Comparison of ENCODE assay signal across 8 cellular contexts in the genomic region with DNA sequence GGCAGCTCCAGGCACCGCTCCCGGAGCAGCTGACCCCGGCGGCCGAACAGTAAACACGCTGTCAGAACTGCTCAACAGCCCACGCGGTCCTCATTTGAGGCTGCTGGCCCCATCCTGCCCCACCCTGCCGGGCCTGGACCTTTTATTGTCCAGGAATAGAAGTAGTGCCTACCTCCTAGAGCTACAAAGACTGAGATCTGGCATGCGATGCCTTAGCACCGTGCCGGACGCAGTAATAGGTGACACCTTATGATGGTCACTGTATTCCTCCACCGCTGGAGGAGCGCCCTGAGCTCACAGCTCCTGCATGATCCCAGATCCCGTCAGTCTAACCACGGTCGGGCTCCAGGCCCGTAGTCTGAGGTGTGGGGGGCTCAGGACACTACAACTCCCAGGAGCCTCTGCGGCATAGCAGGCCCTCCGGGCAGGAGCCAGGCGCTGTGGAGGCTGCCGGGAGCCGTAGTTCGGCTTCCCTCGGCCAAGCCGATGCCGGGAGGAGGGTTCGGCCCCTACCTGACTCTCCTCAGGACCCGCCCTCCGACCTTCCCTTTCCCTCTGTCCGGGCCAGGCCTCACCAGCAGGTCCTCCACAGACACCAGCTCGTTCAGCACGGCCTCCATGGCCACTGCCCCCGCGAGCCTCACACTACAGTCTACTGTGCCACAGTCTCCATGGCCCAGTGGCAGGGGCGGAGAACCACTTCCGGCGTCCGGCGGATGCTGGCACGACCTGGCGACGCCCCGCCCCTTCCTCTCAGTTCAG. TPM values are rescaled to one million over a fixed set of nuclear protein-coding genes. Genes with fewer than 3 reads are reported as not detected.
DNase-seq lines count a peak whose midpoint lies in the region; ATAC-seq and TF ChIP-seq lines count a peak whose summit lies in the region.

TSS of gene FIS1 (minus strand) at position 697 of the 762 bp plus-strand sequence. CDS start at position 620, 77 bp downstream.

- POLR2A ChIA-PET in activated CD4-positive, alpha-beta T cell treated with anti-CD3 and anti-CD28 coated beads for 36 hours (lab: Charles Lee): interaction anchor here (0.5 to 0.9 kb wide), 7 partner anchors 8 to 814 kb away, joined by 3 to 7 read pairs (median 3); partner anchors contain the start of genes PLOD3 and ZNHIT1

- peaks cover 34% of the 10 kb centered on the region for H3K36me3 Mint-ChIP-seq in activated CD4-positive, alpha-beta T cell treated with anti-CD3 and anti-CD28 coated beads for 36 hours (ENCODE audit: low read depth)

- ATAC-seq in HG03439 (IDR thresholded peaks at IDR 0.05; ENCODE audit: unreplicated experiment): peak; percentile 86
- ATAC-seq in activated CD4-positive, alpha-beta T cell treated with anti-CD3 and anti-CD28 coated beads for 36 hours: peak; percentile 96

- no peaks in the 10 kb centered on the region for H3K9me3 Mint-ChIP-seq in activated CD4-positive, alpha-beta T cell treated with anti-CD3 and anti-CD28 coated beads for 36 hours (ENCODE audit: low read depth)

- peak within 1 kb of the TSS; percentile 100 for H3K27ac ChIP-seq in layer of hippocampus (ENCODE audit: low read depth, low read length)

- intact Hi-C loops in activated CD4-positive, alpha-beta T cell treated with anti-CD3 and anti-CD28 coated beads for 36 hours (cut with DNase I, micrococcal nuclease): loop anchor here (1.0 to 10.0 kb wide), 11 partner anchors 8 to 570 kb away; partner anchors contain the start of genes TRIM56 (in 2 of the 2), ZNHIT1 (in 2 of the 2), AP1S1 (in 1 of the 2) and GNB2 (in 1 of the 2)

- peak within 1 kb of the TSS; percentile 97 for H3K4me3 Mint-ChIP-seq in activated CD4-positive, alpha-beta T cell treated with anti-CD3 and anti-CD28 coated beads for 36 hours

- CTCF ChIA-PET in activated CD4-positive, alpha-beta T cell treated with anti-CD3 and anti-CD28 coated beads for 36 hours (lab: Charles Lee): interaction anchor here (0.5 to 3.8 kb wide), 18 partner anchors 9 to 539 kb away, joined by 3 to 44 read pairs (median 4); partner anchors contain the start of genes IFT22, PLOD3, POP7 and TRIM56

- no peaks in the 10 kb centered on the region for H3K27me3 ChIP-seq in BE2C
- H3K27me3 ChIP-seq in layer of hippocampus (ENCODE audit: control insufficient read depth, insufficient read depth, low read length): no peaks in the 10 kb centered on the region

- H3K27ac Mint-ChIP-seq in activated CD4-positive, alpha-beta T cell treated with anti-CD3 and anti-CD28 coated beads for 36 hours: peak within 1 kb of the TSS; percentile 97

- TF ChIP-seq CTCF in BE2C (IDR thresholded peaks at IDR 0.05; ENCODE audit: low read depth, low read length) (peak; percentile 83; the same call in 1 of the 2 replicates), choroid plexus epithelial cell (conservative IDR thresholded peaks at IDR 0.05; ENCODE audit: low read depth, low read length) (no peak)

- H3K4me1 ChIP-seq in BE2C: peaks cover 3% of the 10 kb centered on the region; the same call in 1 of the 2 replicates

- 0 out of 2 replicates have a peak, but pooled peaks cover 3% of the 10 kb centered on the region for H3K36me3 ChIP-seq in BE2C

- H3K4me3 ChIP-seq in BE2C (ENCODE audit: low read depth, low read length): peak within 1 kb of the TSS; percentile 100
- H3K4me3 ChIP-seq in choroid plexus epithelial cell (ENCODE audit: low read depth, low read length): peak within 1 kb of the TSS; percentile 98

- H3K27me3 Mint-ChIP-seq in activated CD4-positive, alpha-beta T cell treated with anti-CD3 and anti-CD28 coated beads for 36 hours: no peaks in the 10 kb centered on the region

- DNase-seq in BE2C (peak; percentile 97), NCI-H510A treated with DMSO at 0.1 percent for 48 hours (lab: John Stamatoyannopoulos, UW) (peak; percentile 82), choroid plexus epithelial cell (ENCODE audit: low read depth) (peak; percentile 92)
- peak; percentile 97 for DNase-seq in activated CD4-positive, alpha-beta T cell treated with anti-CD3 and anti-CD28 coated beads for 36 hours
- peak; percentile 85 to 90 for DNase-seq in stimulated activated CD4-positive, alpha-beta T cell treated with anti-CD3 and anti-CD28 coated beads, Interleukin-1b, Interleukin-23, amount 100 ng/mL, for 4 hours (ENCODE audit: low read depth in 2 of 2)

- peak; percentile 87 for TF ChIP-seq POLR2A in GM19193 (IDR thresholded peaks at IDR 0.05; ENCODE audit: extremely low read depth, insufficient read depth, insufficient read length)

- no peaks in the 10 kb centered on the region for H3K9me3 ChIP-seq in BE2C

- H3K4me1 Mint-ChIP-seq in activated CD4-positive, alpha-beta T cell treated with anti-CD3 and anti-CD28 coated beads for 36 hours: peaks cover 25% of the 10 kb centered on the region

RNA-seq across cellular contexts. Expression of gene FIS1, which starts in this region (rescaled TPM):
- polyA plus RNA-seq in BE2C (2012; ENCODE audit: insufficient read depth, insufficient read length, low read depth): 371 TPM
- 10 to 100 TPM; 70.5 to 92.6 TPM for total RNA-seq in activated CD4-positive, alpha-beta T cell treated with anti-CD3 and anti-CD28 coated beads for 36 hours

Comparison
In these comparisons a context has a peak if more than half of its experiments do, and no peak if none do; other contexts are left out.
1. Peak in every context shown above with its lines: DNase-seq, ATAC-seq, H3K4me3 ChIP-seq and H3K27ac ChIP-seq.